In genomic region chr1:111582644-111583618, GRCh38 we compare ENCODE assay signal across 1 cellular context.
TF ChIP-seq lines count a peak whose summit lies in the region.

No MANE protein-coding gene starts in this region.

TF ChIP-seq in IMR-90, 13 proteins besides CTCF, POLR2A, EP300 and RAD21:
- TF ChIP-seq CHD1 (IDR thresholded peaks at IDR 0.05; ENCODE audit: low read depth, low read length) = no peak
- peak; percentile 34; the same call in 1 of the 2 replicates for TF ChIP-seq CEBPB (IDR thresholded peaks at IDR 0.05; ENCODE audit: low read depth, low read length)
- no peak for TF ChIP-seq BHLHE40 (IDR thresholded peaks at IDR 0.05; ENCODE audit: low read depth, low read length)
- no peak for TF ChIP-seq MAFK (IDR thresholded peaks at IDR 0.05; ENCODE audit: low read depth, low read length)
